ENCODE assay signal across 9 cellular contexts in the genomic region with DNA sequence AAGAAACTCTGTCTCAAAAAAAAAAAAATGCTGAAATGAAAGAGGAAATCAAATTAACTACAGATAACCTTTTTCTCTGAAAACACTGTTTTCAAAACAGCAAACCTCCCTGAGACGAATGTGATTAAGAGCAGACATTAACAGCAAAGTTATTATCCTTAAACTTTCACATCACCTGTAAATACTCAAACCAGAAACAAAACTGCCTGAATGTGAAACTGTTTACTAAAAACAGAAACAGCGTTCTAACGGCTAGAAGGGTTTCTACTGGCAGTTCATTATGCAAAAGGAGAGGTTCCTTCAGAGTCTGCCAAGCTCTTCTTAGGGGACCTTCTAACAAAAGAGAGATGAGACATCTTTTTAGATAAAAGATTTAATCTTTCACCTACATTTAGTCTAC. TPM values are rescaled to one million over a fixed set of nuclear protein-coding genes. Genes with fewer than 3 reads are reported as not detected.
DNase-seq lines count a peak whose midpoint lies in the region; ATAC-seq and TF ChIP-seq lines count a peak whose summit lies in the region.
"Had no signal": no experiment of that assay in that cellular context is flagged by ENCODE, and none has a peak within 500 bp of the region (broad histone marks: within the 10 kb centered on the region; RNA-seq: fewer than 3 reads in every experiment).

No MANE protein-coding gene starts in this region.

- no peaks in the 10 kb centered on the region for H3K9me3 Mint-ChIP-seq in central memory CD8-positive, alpha-beta T cell

- H3K27me3 Mint-ChIP-seq in central memory CD8-positive, alpha-beta T cell = no peaks in the 10 kb centered on the region

- H3K4me3 ChIP-seq in SJCRH30 = no peak overlapping the region
- no peak overlapping the region for H3K4me3 ChIP-seq in WERI-Rb-1 (ENCODE audit: low read depth, low read length)

- H3K27ac ChIP-seq in SJCRH30 = no peak overlapping the region
- no peak overlapping the region for H3K27ac ChIP-seq in WERI-Rb-1
- no peak overlapping the region for H3K27ac ChIP-seq in RWPE1

- H3K27ac Mint-ChIP-seq in central memory CD8-positive, alpha-beta T cell (ENCODE audit: low read depth) = peak overlapping the region; percentile 92

- ATAC-seq in GM18498 (IDR thresholded peaks at IDR 0.05; ENCODE audit: unreplicated experiment) (peak; percentile 95), HG03280 (IDR thresholded peaks at IDR 0.05; ENCODE audit: unreplicated experiment) (peak; percentile 93)
- peak; percentile 74 for ATAC-seq in central memory CD8-positive, alpha-beta T cell (replicated peaks; ENCODE audit: extremely low read depth, poor library complexity, severe bottlenecking)

- H3K36me3 Mint-ChIP-seq in central memory CD8-positive, alpha-beta T cell (ENCODE audit: insufficient read depth) = peaks cover 12% of the 10 kb centered on the region

- H3K36me3 ChIP-seq in SJCRH30 (peaks cover 21% of the 10 kb centered on the region), WERI-Rb-1 (peaks cover 15% of the 10 kb centered on the region)

- no peaks in the 10 kb centered on the region for H3K4me1 ChIP-seq in SJCRH30

- TF ChIP-seq CTCF in GM20000 (IDR thresholded peaks at IDR 0.05; ENCODE audit: extremely low read depth, missing control alignments) = no peak
- no peak for TF ChIP-seq CTCF in WERI-Rb-1 (IDR thresholded peaks at IDR 0.05; ENCODE audit: low read depth, low read length)
- TF ChIP-seq CTCF in RWPE1 (conservative IDR thresholded peaks at IDR 0.05; ENCODE audit: low read depth) = no peak

- POLR2A ChIA-PET in RWPE1 (lab: Yijun Ruan, JAX; ENCODE audit: low non-redundant PET) = no interaction called here

- CTCF ChIA-PET in RWPE1 (lab: Yijun Ruan, JAX) = no interaction called here

- H3K27me3 ChIP-seq in SJCRH30 (no peaks in the 10 kb centered on the region), WERI-Rb-1 (ENCODE audit: insufficient read depth, low read depth, severe bottlenecking) (no peaks in the 10 kb centered on the region)

- H3K4me1 Mint-ChIP-seq in central memory CD8-positive, alpha-beta T cell = peaks cover 71% of the 10 kb centered on the region

- DNase-seq in GM20000 (ENCODE audit: low spot score) = peak; percentile 58
- DNase-seq in central memory CD8-positive, alpha-beta T cell (ENCODE audit: low spot score in 2 of 2) = no peak
- DNase-seq in SJCRH30 = no peak
- no peak for DNase-seq in WERI-Rb-1
- no peak for DNase-seq in A172 (ENCODE audit: low spot score)
- no peak for DNase-seq in RWPE1 (ENCODE audit: low spot score)
- DNase-seq: activated gamma-delta T cell had no signal

- H3K4me3 Mint-ChIP-seq in central memory CD8-positive, alpha-beta T cell = peak overlapping the region; percentile 63

- H3K9me3 ChIP-seq in SJCRH30 (replicated peaks) (no peaks in the 10 kb centered on the region), WERI-Rb-1 (ENCODE audit: severe bottlenecking) (no peaks in the 10 kb centered on the region)

RNA-seq across cellular contexts. Expression of a gene that starts 45.9 kb away (rescaled TPM):
- total RNA-seq in SJCRH30 (2014; rRNA removed; shearing (Covaris generic)) = 48.8 and 50.3 TPM in 2 replicates
- total RNA-seq in A172 (2014; rRNA removed; shearing (Covaris generic)) = 63.1 and 64.0 TPM in 2 replicates

RNA-seq across cellular contexts. Expression of a gene that starts 48.7 kb away (rescaled TPM):
- total RNA-seq in SJCRH30 (2014; rRNA removed; shearing (Covaris generic)) = 49.0 and 50.8 TPM in 2 replicates
- total RNA-seq in A172 (2014; rRNA removed; shearing (Covaris generic)) = 18.0 and 24.5 TPM in 2 replicates
